ENCODE assay signal across 8 cellular contexts in the genomic region with DNA sequence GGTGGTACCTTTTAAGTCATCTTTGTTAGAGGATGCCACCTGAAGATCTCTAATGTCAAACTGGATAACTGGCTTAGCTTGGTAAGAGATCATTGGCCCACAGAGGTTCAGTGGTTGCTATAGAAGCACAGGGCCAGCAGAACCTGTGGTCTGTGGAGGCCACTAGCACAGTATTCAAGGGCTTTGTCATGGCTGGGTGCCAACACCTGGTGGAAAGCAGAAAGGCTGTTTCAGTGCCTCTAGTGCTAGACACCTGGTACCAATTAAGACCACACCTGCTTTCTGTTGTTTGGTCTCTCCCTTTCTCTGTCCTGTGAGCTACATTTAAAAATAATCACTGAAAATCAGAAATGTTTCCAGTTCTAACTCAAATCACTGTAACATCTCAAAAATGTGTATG. TPM values are rescaled to one million over a fixed set of nuclear protein-coding genes. Genes with fewer than 3 reads are reported as not detected.
DNase-seq lines count a peak whose midpoint lies in the region; ATAC-seq and TF ChIP-seq lines count a peak whose summit lies in the region.

No MANE protein-coding gene starts in this region.

- H3K9me3 Mint-ChIP-seq in natural killer cell treated with Interleukin-12 subunit alpha and Interleukin-12 subunit beta and Interleukin-15 and Interleukin-18, amount 100 ng/mL, for 72 hours = no peaks in the 10 kb centered on the region

- H3K27me3 ChIP-seq in left ventricle myocardium inferior (ENCODE audit: low read depth) = no peaks in the 10 kb centered on the region

- H3K4me1 ChIP-seq in left ventricle myocardium inferior = peaks cover 54% of the 10 kb centered on the region
- H3K4me1 ChIP-seq in mucosa of descending colon (ENCODE audit: low read depth) = no peaks in the 10 kb centered on the region

- no peaks in the 10 kb centered on the region for H3K36me3 Mint-ChIP-seq in natural killer cell treated with Interleukin-12 subunit alpha and Interleukin-12 subunit beta and Interleukin-15 and Interleukin-18, amount 100 ng/mL, for 72 hours

- H3K36me3 ChIP-seq in left ventricle myocardium inferior (no peaks in the 10 kb centered on the region), mucosa of descending colon (ENCODE audit: low read depth) (no peaks in the 10 kb centered on the region)

- no peak overlapping the region for H3K4me3 Mint-ChIP-seq in natural killer cell treated with Interleukin-12 subunit alpha and Interleukin-12 subunit beta and Interleukin-15 and Interleukin-18, amount 100 ng/mL, for 72 hours

- intact Hi-C loops in Right ventricle myocardium superior (cut with DNase I) (no loop called here), left ventricle myocardium inferior (cut with micrococcal nuclease) (no loop called here), mucosa of descending colon (cut with DNase I, micrococcal nuclease) (no loop called here)

- peak; percentile 45 for DNase-seq in Right ventricle myocardium superior
- DNase-seq in left ventricle myocardium inferior = no peak
- DNase-seq in NCI-H2171 treated with DMSO at 0.1 percent for 48 hours (lab: John Stamatoyannopoulos, UW) = peak; percentile 69
- peak; percentile 76 to 81 (median 81) for DNase-seq in mucosa of descending colon
- DNase-seq in islet precursor cell = no peak
- no peak for DNase-seq in natural killer cell treated with Interleukin-12 subunit alpha and Interleukin-12 subunit beta and Interleukin-15 and Interleukin-18, amount 100 ng/mL, for 72 hours (ENCODE audit: low spot score)
- DNase-seq in stimulated activated naive CD4-positive, alpha-beta T cell treated with Interleukin-2 at 50 U/mL for 16 hours (lab: John Stamatoyannopoulos, UW) = no peak

- H3K27ac Mint-ChIP-seq in natural killer cell treated with Interleukin-12 subunit alpha and Interleukin-12 subunit beta and Interleukin-15 and Interleukin-18, amount 100 ng/mL, for 72 hours = peak overlapping the region in 1 of 2 donors; percentile 45

- H3K9me3 ChIP-seq in left ventricle myocardium inferior (replicated peaks) (no peaks in the 10 kb centered on the region), mucosa of descending colon (no peaks in the 10 kb centered on the region)

- H3K4me3 ChIP-seq in left ventricle myocardium inferior = no peak overlapping the region
- no peak overlapping the region for H3K4me3 ChIP-seq in mucosa of descending colon

- TF ChIP-seq CTCF in left ventricle myocardium inferior (IDR thresholded peaks at IDR 0.05; ENCODE audit: borderline replicate concordance) = no peak
- TF ChIP-seq CTCF in mucosa of descending colon (IDR thresholded peaks at IDR 0.05) = no peak

- no peak overlapping the region for H3K27ac ChIP-seq in left ventricle myocardium inferior (replicated peaks)

- ATAC-seq in Right ventricle myocardium superior (ENCODE audit: poor library complexity) (peak; percentile 39), HG03060 (IDR thresholded peaks at IDR 0.05; ENCODE audit: low read depth, unreplicated experiment) (peak; percentile 62), mucosa of descending colon (peak; percentile 91)
- ATAC-seq in natural killer cell treated with Interleukin-12 subunit alpha and Interleukin-12 subunit beta and Interleukin-15 and Interleukin-18, amount 100 ng/mL, for 72 hours = no peak

- peaks cover 26 to 36% of the 10 kb centered on the region in 2 donors for H3K4me1 Mint-ChIP-seq in natural killer cell treated with Interleukin-12 subunit alpha and Interleukin-12 subunit beta and Interleukin-15 and Interleukin-18, amount 100 ng/mL, for 72 hours (ENCODE audit: low read depth in 2 of 2)

- H3K27me3 Mint-ChIP-seq in natural killer cell treated with Interleukin-12 subunit alpha and Interleukin-12 subunit beta and Interleukin-15 and Interleukin-18, amount 100 ng/mL, for 72 hours = no peaks in the 10 kb centered on the region

RNA-seq across cellular contexts. Expression of gene PCGF5, which starts 10.0 kb away (rescaled TPM):
- total RNA-seq in Right ventricle myocardium superior (56.0 TPM), left ventricle myocardium inferior (61.0 TPM), mucosa of descending colon (10 to 100 TPM; 65.0 to 76.1 (median 65.8) TPM)
- total RNA-seq in natural killer cell treated with Interleukin-12 subunit alpha and Interleukin-12 subunit beta and Interleukin-15 and Interleukin-18, amount 100 ng/mL, for 72 hours = 10 to 100 TPM; 33.8 to 40.8 TPM

Comparison
In these comparisons a context has a peak if more than half of its experiments do, and no peak if none do; other contexts are left out.
1. DNase-seq: peak in Right ventricle myocardium superior (single experiment), NCI-H2171 treated with DMSO at 0.1 percent for 48 hours (single experiment) and mucosa of descending colon (3 of 3); none in left ventricle myocardium inferior (single experiment), islet precursor cell (single experiment), natural killer cell treated with Interleukin-12 subunit alpha and Interleukin-12 subunit beta and Interleukin-15 and Interleukin-18, amount 100 ng/mL, for 72 hours (single experiment) and stimulated activated naive CD4-positive, alpha-beta T cell treated with Interleukin-2 at 50 U/mL for 16 hours (single experiment).
2. ATAC-seq: peak in Right ventricle myocardium superior (single experiment), HG03060 (single experiment) and mucosa of descending colon (single experiment); none in natural killer cell treated with Interleukin-12 subunit alpha and Interleukin-12 subunit beta and Interleukin-15 and Interleukin-18, amount 100 ng/mL, for 72 hours (0 of 2).